In genomic region chr7:25856056-25856780, GRCh38 we compare ENCODE assay signal across 8 cellular contexts.
DNase-seq lines count a peak whose midpoint lies in the region; ATAC-seq and TF ChIP-seq lines count a peak whose summit lies in the region.

No MANE protein-coding gene starts in this region.

- peak overlapping the region; percentile 90 for H4K8ac ChIP-seq in mesenchymal stem cell (ENCODE audit: low read length)

- no peaks in the 10 kb centered on the region for H3K36me3 Mint-ChIP-seq in CD8-positive, alpha-beta T cell

- H2BK5ac ChIP-seq in mesenchymal stem cell (ENCODE audit: low read depth, low read length, poor library complexity, severe bottlenecking) = peak overlapping the region; percentile 95

- H3K4me3 Mint-ChIP-seq in CD8-positive, alpha-beta T cell = no peak overlapping the region

- peak overlapping the region; percentile 97 to 99 for H3K18ac ChIP-seq in mesenchymal stem cell (ENCODE audit: low read depth in 1 of 2, low read length in 2 of 2)

- H3K4me1 Mint-ChIP-seq in CD8-positive, alpha-beta T cell (ENCODE audit: low read depth) = peaks cover 16% of the 10 kb centered on the region

- peaks cover 55% of the 10 kb centered on the region for H3K27me3 Mint-ChIP-seq in CD8-positive, alpha-beta T cell (ENCODE audit: low read depth)

- H2BK15ac ChIP-seq in mesenchymal stem cell (ENCODE audit: low read depth, poor library complexity, severe bottlenecking) = no peak overlapping the region

- peak overlapping the region; percentile 35 for H3K4me3 ChIP-seq in CD8-positive, alpha-beta T cell (ENCODE audit: low read depth, low read length)
- H3K4me3 ChIP-seq in HUES64 (ENCODE audit: low read length) = peak overlapping the region; percentile 76
- H3K4me3 ChIP-seq in WI38 (ENCODE audit: low read depth, low read length) = peak overlapping the region; percentile 51
- peak overlapping the region; percentile 59 to 84 for H3K4me3 ChIP-seq in mesenchymal stem cell (ENCODE audit: insufficient read depth in 1 of 2, low read depth in 1 of 2, low read length in 2 of 2)

- peaks cover 88% of the 10 kb centered on the region for H3K27me3 ChIP-seq in CD8-positive, alpha-beta T cell (ENCODE audit: insufficient read depth, low read length)
- H3K27me3 ChIP-seq in HUES64 (ENCODE audit: insufficient read depth, low read length) = peaks cover 79% of the 10 kb centered on the region
- H3K27me3 ChIP-seq in mesenchymal stem cell (ENCODE audit: control insufficient read depth in 1 of 2, insufficient read depth in 1 of 2, low read length in 2 of 2) = no peaks in the 10 kb centered on the region

- H3K27ac ChIP-seq in CD8-positive, alpha-beta T cell (ENCODE audit: low read depth, low read length) = no peak overlapping the region
- H3K27ac ChIP-seq in HUES64 (ENCODE audit: low read depth, low read length) (peak overlapping the region; percentile 88), mesenchymal stem cell (ENCODE audit: low read length, poor library complexity, severe bottlenecking) (peak overlapping the region; percentile 100)

- peak overlapping the region; percentile 17 to 60 for H2BK12ac ChIP-seq in mesenchymal stem cell (ENCODE audit: low read length in 2 of 2)

- peaks cover 30% of the 10 kb centered on the region for H3K4me1 ChIP-seq in CD8-positive, alpha-beta T cell (ENCODE audit: insufficient read depth, low read length)
- peaks cover 41% of the 10 kb centered on the region for H3K4me1 ChIP-seq in HUES64 (ENCODE audit: insufficient read depth, low read length)
- H3K4me1 ChIP-seq in mesenchymal stem cell (ENCODE audit: control insufficient read depth, insufficient read depth, low read depth, low read length) = peaks cover 24% of the 10 kb centered on the region

- peaks cover 7% of the 10 kb centered on the region for H3K9me3 Mint-ChIP-seq in CD8-positive, alpha-beta T cell

- H3K4ac ChIP-seq in mesenchymal stem cell (ENCODE audit: low read depth in 1 of 2, low read length in 2 of 2) = peak overlapping the region; percentile 93 to 99

- no peaks in the 10 kb centered on the region for H3K9me3 ChIP-seq in CD8-positive, alpha-beta T cell (ENCODE audit: low read length)
- H3K9me3 ChIP-seq in HUES64 (ENCODE audit: insufficient read depth, low read depth, low read length) (no peaks in the 10 kb centered on the region), mesenchymal stem cell (ENCODE audit: control insufficient read depth, low read length) (no peaks in the 10 kb centered on the region)

- peak overlapping the region; percentile 67 for H3K4me2 ChIP-seq in mesenchymal stem cell (ENCODE audit: low read length, poor library complexity, severe bottlenecking)

- H3K27ac Mint-ChIP-seq in CD8-positive, alpha-beta T cell = no peak overlapping the region

- H3K9ac ChIP-seq in HUES64 (ENCODE audit: low read depth, low read length) (peak overlapping the region; percentile 61), mesenchymal stem cell (ENCODE audit: low read length) (peak overlapping the region; percentile 96)

- 2% methylated on average over 18 of the region's 18 CpGs for WGBS in HUES64
- under 1% methylated on average over 17 of the region's 18 CpGs for WGBS in mesenchymal stem cell

- H3K79me1 ChIP-seq in mesenchymal stem cell (replicated peaks; ENCODE audit: low read length, poor library complexity, severe bottlenecking) = peaks cover 12% of the 10 kb centered on the region

- H3K36me3 ChIP-seq in CD8-positive, alpha-beta T cell (ENCODE audit: insufficient read depth, low read length) = no peaks in the 10 kb centered on the region
- H3K36me3 ChIP-seq in HUES64 (ENCODE audit: insufficient read depth, low read length) = no peaks in the 10 kb centered on the region
- H3K36me3 ChIP-seq in mesenchymal stem cell (ENCODE audit: control insufficient read depth in 1 of 2, insufficient read depth in 2 of 2, low read depth in 1 of 2, low read length in 2 of 2) = no peaks in the 10 kb centered on the region

- POLR2A ChIA-PET in CD8-positive, alpha-beta T cell (lab: Charles Lee) = interaction anchor here (0.7 to 1.0 kb wide), 2 partner anchors 10 to 288 kb away, joined by 3 to 4 read pairs; no protein-coding TSS in a partner anchor

- TF ChIP-seq CTCF in CD8-positive, alpha-beta T cell (IDR thresholded peaks at IDR 0.05) = no peak
- no peak for TF ChIP-seq CTCF in WI38 (IDR thresholded peaks at IDR 0.05; ENCODE audit: low read depth, low read length)

- no peak overlapping the region for H2AFZ ChIP-seq in mesenchymal stem cell (ENCODE audit: low read depth, low read length)

- peak overlapping the region in 1 of 2 experiments; percentile 98 for H3K14ac ChIP-seq in mesenchymal stem cell (ENCODE audit: low read length in 2 of 2)

- H2AK5ac ChIP-seq in mesenchymal stem cell (ENCODE audit: low read length, severe bottlenecking) = peak overlapping the region; percentile 71

- CTCF ChIA-PET in CD8-positive, alpha-beta T cell (lab: Charles Lee) = interaction anchor here (0.9 kb wide), 1 partner anchor 36 kb away, joined by 3 read pairs; no protein-coding TSS in a partner anchor

- no peak for DNase-seq in CD8-positive, alpha-beta T cell
- DNase-seq in mesenchymal stem cell = peak; percentile 62
- no peak for DNase-seq in foreskin melanocyte
- no peak for DNase-seq in activated CD8-positive, alpha-beta memory T cell treated with anti-CD3 and anti-CD28 coated beads, Interleukin-2, amount 50 U/mL, for 48 hours

- no peak for ATAC-seq in CD8-positive, alpha-beta T cell
- ATAC-seq in GM21737 (IDR thresholded peaks at IDR 0.05; ENCODE audit: unreplicated experiment) = no peak
- no peak for ATAC-seq in HG03571 (IDR thresholded peaks at IDR 0.05; ENCODE audit: unreplicated experiment)

- intact Hi-C loops in CD8-positive, alpha-beta T cell (cut with DNase I, micrococcal nuclease) = loop anchor here in 1 of 2 experiments (10.0 kb wide), 1 partner anchor 1339 kb away; no protein-coding TSS in a partner anchor

- H4K91ac ChIP-seq in mesenchymal stem cell (ENCODE audit: low read length) = peak overlapping the region; percentile 96

- peak overlapping the region; percentile 84 for H2BK120ac ChIP-seq in mesenchymal stem cell (ENCODE audit: low read depth, low read length)

- no peak overlapping the region for H3K23ac ChIP-seq in mesenchymal stem cell (ENCODE audit: low read length in 2 of 2)
